Comparison of ENCODE assay signal across 15 cellular contexts in genomic region chr2:81598437-81598836, GRCh38.
"Had no signal": no experiment of that assay in that cellular context is flagged by ENCODE, and none has a peak within 500 bp of the region (broad histone marks: within the 10 kb centered on the region; RNA-seq: fewer than 3 reads in every experiment).

No MANE protein-coding gene starts in this region.

- H3K79me2 ChIP-seq: hepatocyte had no signal

- ATAC-seq: effector memory CD8-positive, alpha-beta T cell; left lobe of liver; natural killer cell; pancreas; WTC11 had no signal

- H3K4me3 Mint-ChIP-seq: activated CD4-positive, alpha-beta memory T cell treated with anti-CD3 and anti-CD28 coated beads for 36 hours; activated naive CD4-positive, alpha-beta T cell treated with anti-CD3 and anti-CD28 coated beads for 36 hours; brain; effector memory CD8-positive, alpha-beta T cell; natural killer cell; WTC11 had no signal

- H3K9me3 Mint-ChIP-seq: brain, WTC11 had no signal

- H3K36me3 Mint-ChIP-seq: activated CD4-positive, alpha-beta memory T cell treated with anti-CD3 and anti-CD28 coated beads for 36 hours; brain; natural killer cell; WTC11 had no signal

- H2AFZ ChIP-seq: hepatocyte had no signal

- H3K36me3 ChIP-seq: pancreas had no signal

- H3K27ac Mint-ChIP-seq: activated CD4-positive, alpha-beta memory T cell treated with anti-CD3 and anti-CD28 coated beads for 36 hours; activated naive CD4-positive, alpha-beta T cell treated with anti-CD3 and anti-CD28 coated beads for 36 hours; brain; effector memory CD8-positive, alpha-beta T cell; natural killer cell; WTC11 had no signal

- H3K27ac ChIP-seq: hepatocyte, pancreas had no signal

- H3K4me1 Mint-ChIP-seq: brain, natural killer cell, WTC11 had no signal

- H3K4me3 ChIP-seq: hepatocyte, lung, pancreas had no signal

- H3K27me3 ChIP-seq: hepatocyte, pancreas had no signal

- H3K9me3 ChIP-seq: pancreas had no signal

- H3K4me2 ChIP-seq: hepatocyte had no signal

- DNase-seq: activated CD4-positive, alpha-beta memory T cell treated with anti-CD3 and anti-CD28 coated beads for 36 hours; activated CD4-positive, alpha-beta T cell treated with anti-CD3 and anti-CD28 coated beads for 4 hours; activated naive CD4-positive, alpha-beta T cell treated with anti-CD3 and anti-CD28 coated beads for 36 hours; activated T-cell treated with anti-CD3 and anti-CD28 coated beads for 4 hours; anterior cingulate cortex; caudate nucleus; effector memory CD8-positive, alpha-beta T cell; natural killer cell; pancreas; stimulated activated naive CD4-positive, alpha-beta T cell had no signal

- H3K4me1 ChIP-seq: pancreas had no signal
